Comparison of ENCODE assay signal across 24 cellular contexts in genomic region chr9:98175762-98176161, GRCh38. TPM values are rescaled to one million over a fixed set of nuclear protein-coding genes. Genes with fewer than 3 reads are reported as not detected.
DNase-seq lines count a peak whose midpoint lies in the region; ATAC-seq and TF ChIP-seq lines count a peak whose summit lies in the region.
"Had no signal": no experiment of that assay in that cellular context is flagged by ENCODE, and none has a peak within 500 bp of the region (broad histone marks: within the 10 kb centered on the region; RNA-seq: fewer than 3 reads in every experiment).

No MANE protein-coding gene starts in this region.

- no peaks in the 10 kb centered on the region for H4K20me1 ChIP-seq in hepatocyte (ENCODE audit: insufficient read depth, poor library complexity, severe bottlenecking)

- H3K27ac ChIP-seq in CD4-positive, CD25-positive, alpha-beta regulatory T cell (ENCODE audit: insufficient read depth, low read length, poor library complexity, severe bottlenecking) = no peak overlapping the region
- H3K27ac ChIP-seq in RWPE1 = peak overlapping the region; percentile 66
- peak overlapping the region; percentile 60 for H3K27ac ChIP-seq in hepatocyte
- H3K27ac ChIP-seq: HL-60, SJCRH30 had no signal

- peaks cover 19 to 75% (median 35%) of the 10 kb centered on the region in 4 donors for H3K4me1 Mint-ChIP-seq in CD4-positive, CD25-positive, alpha-beta regulatory T cell

- no peak for ATAC-seq in CD4-positive, CD25-positive, alpha-beta regulatory T cell (ENCODE audit: low read depth in 2 of 2)
- ATAC-seq: CD8-positive, alpha-beta T cell; PC-3; Right ventricle myocardium inferior; SK-N-SH treated with all-trans-retinoic acid at 6 μM for 48 hours had no signal

- no peaks in the 10 kb centered on the region for H3K27me3 ChIP-seq in CD4-positive, CD25-positive, alpha-beta regulatory T cell (ENCODE audit: control insufficient read depth, insufficient read depth, low read length)
- no peaks in the 10 kb centered on the region for H3K27me3 ChIP-seq in hepatocyte

- H3K79me2 ChIP-seq in hepatocyte = peaks cover 54% of the 10 kb centered on the region

- TF ChIP-seq CTCF in RWPE1 (conservative IDR thresholded peaks at IDR 0.05; ENCODE audit: low read depth) = no peak
- TF ChIP-seq CTCF in hepatocyte (IDR thresholded peaks at IDR 0.05; ENCODE audit: poor library complexity) = no peak

- H3K36me3 Mint-ChIP-seq in CD4-positive, CD25-positive, alpha-beta regulatory T cell = peaks cover 11% of the 10 kb centered on the region

- H3K4me3 ChIP-seq in CD4-positive, CD25-positive, alpha-beta regulatory T cell (ENCODE audit: low read depth, low read length) = no peak overlapping the region
- no peak overlapping the region for H3K4me3 ChIP-seq in hepatocyte
- H3K4me3 ChIP-seq: SJCRH30 had no signal

- H3K9me3 ChIP-seq in CD4-positive, CD25-positive, alpha-beta regulatory T cell (ENCODE audit: control insufficient read depth in 2 of 2, low read length in 2 of 2) = no peaks in the 10 kb centered on the region
- no peaks in the 10 kb centered on the region for H3K9me3 ChIP-seq in hepatocyte (ENCODE audit: low read depth)
- H3K9me3 ChIP-seq: SJCRH30 had no signal

- peak overlapping the region; percentile 77 to 85 (median 85) for H3K27ac Mint-ChIP-seq in CD4-positive, CD25-positive, alpha-beta regulatory T cell
- H3K27ac Mint-ChIP-seq: CD8-positive, alpha-beta T cell had no signal

- CTCF ChIA-PET in RWPE1 (lab: Yijun Ruan, JAX) = no interaction called here

- POLR2A ChIA-PET in RWPE1 (lab: Yijun Ruan, JAX; ENCODE audit: low non-redundant PET) = no interaction called here

- intact Hi-C loops in posterior vena cava (cut with DNase I) = loop anchor here in 1 of 2 donors (10.0 kb wide), 1 partner anchor 1649 kb away; the partner anchor contains the start of gene NR4A3
- intact Hi-C loops in cardiac septum (cut with DNase I) = no loop called here

- H3K4me2 ChIP-seq in hepatocyte = no peak overlapping the region

- 92% methylated on average over 3 of the region's 3 CpGs for WGBS in hepatocyte (ENCODE audit: low lambda C conversion rate, missing lambda C conversion rate)

- no peak overlapping the region for H2AFZ ChIP-seq in hepatocyte

- DNase-seq in CD4-positive, CD25-positive, alpha-beta regulatory T cell = no peak
- DNase-seq in RWPE1 (ENCODE audit: low spot score) (no peak), hepatocyte (ENCODE audit: low spot score) (no peak), posterior vena cava (ENCODE audit: low spot score) (peak; percentile 17), activated gamma-delta T cell treated with Interleukin-2 at 50 U/mL for 16 hours (no peak), ureter (ENCODE audit: low spot score) (no peak), cardiac septum (ENCODE audit: low spot score) (no peak)
- DNase-seq in stimulated activated naive CD4-positive, alpha-beta T cell (lab: John Stamatoyannopoulos, UW) = no peak
- DNase-seq: Calu3; CD8-positive, alpha-beta T cell; DMS153; HCEC 1CT; Karpas-422; NCI-H1105; NCI-H1436 treated with DMSO at 0.1 percent for 48 hours; NCI-H1930; NCI-H446; NCI-H524 treated with DMSO at 0.1 percent for 48 hours; NCI-H774; PC-3; SJCRH30 had no signal

- no peaks in the 10 kb centered on the region for H3K9me2 ChIP-seq in hepatocyte (replicated peaks; ENCODE audit: insufficient read depth)

- no peaks in the 10 kb centered on the region for H3K27me3 Mint-ChIP-seq in CD4-positive, CD25-positive, alpha-beta regulatory T cell

- peaks cover under 1% of the 10 kb centered on the region for H3K4me1 ChIP-seq in CD4-positive, CD25-positive, alpha-beta regulatory T cell (ENCODE audit: control insufficient read depth, insufficient read depth, low read length, poor library complexity, severe bottlenecking)
- peaks cover 14% of the 10 kb centered on the region for H3K4me1 ChIP-seq in hepatocyte (ENCODE audit: insufficient read depth)

- H3K36me3 ChIP-seq in CD4-positive, CD25-positive, alpha-beta regulatory T cell (ENCODE audit: control insufficient read depth, insufficient read depth, low read length) = no peaks in the 10 kb centered on the region
- no peaks in the 10 kb centered on the region for H3K36me3 ChIP-seq in hepatocyte (replicated peaks; ENCODE audit: insufficient read depth, low read depth)
- H3K36me3 ChIP-seq: SJCRH30 had no signal

- H3K4me3 Mint-ChIP-seq in CD4-positive, CD25-positive, alpha-beta regulatory T cell = no peak overlapping the region
- H3K4me3 Mint-ChIP-seq: CD8-positive, alpha-beta T cell had no signal

- H3K9me3 Mint-ChIP-seq in CD4-positive, CD25-positive, alpha-beta regulatory T cell = no peaks in the 10 kb centered on the region
- H3K9me3 Mint-ChIP-seq: CD8-positive, alpha-beta T cell had no signal

RNA-seq across cellular contexts. Expression of gene CORO2A, which starts 16.7 kb away (rescaled TPM):
- 27.0 TPM for total RNA-seq in CD4-positive, CD25-positive, alpha-beta regulatory T cell
- polyA plus RNA-seq in CD4-positive, CD25-positive, alpha-beta regulatory T cell = 10 to 100 TPM; 13.4 to 16.7 (median 14.0) TPM
- 24.6 and 27.1 TPM in 2 replicates for total RNA-seq in hepatocyte
- 11.7 and 12.8 TPM in 2 replicates for polyA plus RNA-seq in hepatocyte
- 1 to 10 TPM in 1 of 2 donors, under 1 TPM in 1; 0.95 to 1.2 TPM for total RNA-seq in posterior vena cava
- total RNA-seq in ureter = 38.8 TPM
- 0.19 TPM for total RNA-seq in cardiac septum

RNA-seq across cellular contexts. Expression of gene TRIM14, which starts 56.7 kb away (rescaled TPM):
- total RNA-seq in CD4-positive, CD25-positive, alpha-beta regulatory T cell = 120 TPM
- 10 to 100 TPM; 65.2 to 94.0 (median 73.7) TPM for polyA plus RNA-seq in CD4-positive, CD25-positive, alpha-beta regulatory T cell
- total RNA-seq in hepatocyte (10.0 and 12.2 TPM in 2 replicates), posterior vena cava (10 to 100 TPM in 1 of 2 donors, 1 to 10 TPM in 1; 4.9 to 11.8 TPM), ureter (66.9 TPM), cardiac septum (1.8 TPM)
- 7.4 and 8.1 TPM in 2 replicates for polyA plus RNA-seq in hepatocyte

Comparison
In these comparisons a context has a peak if more than half of its experiments do, and no peak if none do; other contexts are left out.
1. RNA of gene CORO2A, which starts 16.7 kb away (total RNA-seq): 38.8 TPM in ureter (single experiment), 27.0 TPM in CD4-positive, CD25-positive, alpha-beta regulatory T cell (single experiment) and 24.6 to 27.1 TPM in hepatocyte; 0.95 to 1.2 TPM in posterior vena cava and 0.19 TPM in cardiac septum (single experiment); every median in the first group is over 10 times any median in the second.